Comparison of ENCODE assay signal across 8 cellular contexts in the genomic region with DNA sequence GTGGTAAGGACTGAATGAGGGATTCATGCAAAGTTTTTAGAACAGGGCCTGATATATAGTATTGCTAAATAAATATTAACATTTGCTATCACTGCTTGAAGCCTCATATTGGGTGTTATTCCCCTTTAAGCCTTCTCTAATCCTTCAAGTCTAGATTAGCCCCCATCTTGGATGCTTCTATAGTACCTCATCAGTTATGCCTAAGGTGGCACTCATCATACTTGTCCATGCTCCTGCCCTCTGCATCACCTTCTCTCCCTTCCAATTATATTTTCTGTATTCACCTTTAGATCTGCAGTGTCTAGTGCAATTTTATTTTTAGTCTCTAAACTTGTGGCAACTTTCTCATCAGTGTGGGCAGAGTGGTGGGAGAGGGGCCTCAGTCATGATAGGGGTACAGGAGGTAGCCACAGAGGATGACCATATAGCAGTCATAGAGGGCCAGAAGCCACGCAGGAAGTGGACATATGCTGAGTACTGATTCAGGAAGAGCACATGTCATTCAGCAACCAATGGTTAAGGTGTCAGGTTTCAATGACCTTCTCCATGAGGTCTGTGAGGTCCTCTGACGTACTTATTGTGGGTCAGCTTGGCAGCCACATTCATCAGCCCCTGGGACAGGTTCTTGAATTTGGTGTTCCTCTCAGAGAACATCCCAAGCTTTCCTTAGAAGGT. TPM values are rescaled to one million over a fixed set of nuclear protein-coding genes. Genes with fewer than 3 reads are reported as not detected.
DNase-seq lines count a peak whose midpoint lies in the region; ATAC-seq, FAIRE-seq and TF ChIP-seq lines count a peak whose summit lies in the region.

No MANE protein-coding gene starts in this region.

- peaks cover 9% of the 10 kb centered on the region for H3K4me1 Mint-ChIP-seq in glutamatergic neuron (ENCODE audit: low read depth, unreplicated experiment)

- H3K4me1 ChIP-seq in heart right ventricle (peaks cover 0 to 69% (median 24%) of the 10 kb centered on the region in 9 donors), GM12878 (ENCODE audit: control insufficient read depth, insufficient read depth, low read length) (peaks cover 25% of the 10 kb centered on the region), thoracic aorta (ENCODE audit: control insufficient read depth in 1 of 2, low read depth in 2 of 2) (peaks cover 11 to 53% of the 10 kb centered on the region in 2 donors)

- POLR2A ChIA-PET in GM12878 (lab: Charles Lee) = interaction anchor here (0.7 to 10.1 kb wide), 11 partner anchors 9 to 515 kb away, joined by 3 to 313 read pairs (median 7); partner anchors contain the start of genes BLNK and TCTN3

- no peaks in the 10 kb centered on the region for H4K20me1 ChIP-seq in GM12878 (ENCODE audit: control insufficient read depth, insufficient read depth)

- SMC1A ChIA-PET in GM12878 (lab: Charles Lee; ENCODE audit: uncharacterized antibody, unreplicated experiment) = interaction anchor here (0.6 to 12.3 kb wide), 9 partner anchors 9 to 106 kb away, joined by 3 to 547 read pairs (median 4); partner anchors contain the start of gene TCTN3

- no peaks in the 10 kb centered on the region for H3K9me3 ChIP-seq in heart right ventricle
- H3K9me3 ChIP-seq in GM12878 (replicated peaks; ENCODE audit: control insufficient read depth, insufficient read depth, low read length) = peaks cover under 1% of the 10 kb centered on the region; the same call in 2 of the 3 replicates
- H3K9me3 ChIP-seq in thoracic aorta = no peaks in the 10 kb centered on the region

- WGBS in heart right ventricle, 2 donors = 60 to 61% methylated on average over 2 of the region's 2 CpGs
- 3% methylated on average over 2 of the region's 2 CpGs for WGBS in GM12878 (ENCODE audit: insufficient coverage, insufficient replicate concordance, low lambda C conversion rate, missing lambda C conversion rate)

- H3K36me3 ChIP-seq in heart right ventricle (no peaks in the 10 kb centered on the region), GM12878 (ENCODE audit: control insufficient read depth in 2 of 2, insufficient read depth in 2 of 2, low read length in 1 of 2) (peaks cover 0 to 6% of the 10 kb centered on the region in 2 experiments; a peak in 2 of 4 replicates), thoracic aorta (no peaks in the 10 kb centered on the region)

- CTCF ChIA-PET in GM12878 (lab: Yijun Ruan, JAX) = interaction anchor here (0.8 to 9.9 kb wide), 8 partner anchors 26 to 114 kb away, joined by 3 to 187 read pairs (median 14); partner anchors contain the start of gene TCTN3

- H3K27ac Mint-ChIP-seq in glutamatergic neuron (ENCODE audit: unreplicated experiment) = no peak overlapping the region

- ATAC-seq in heart right ventricle (no peak), Right ventricle myocardium superior (ENCODE audit: poor library complexity) (no peak), HG03135 (IDR thresholded peaks at IDR 0.05; ENCODE audit: unreplicated experiment) (peak; percentile 38), GM12878 (peak; percentile 69), thoracic aorta (ENCODE audit: insufficient number of reproducible peaks, low FRiP score, low read depth) (no peak)

- no peak overlapping the region for H3K4me3 Mint-ChIP-seq in glutamatergic neuron (ENCODE audit: unreplicated experiment)

- DNase-seq in heart right ventricle = no peak
- DNase-seq in Right ventricle myocardium superior = no peak
- peak; percentile 92 for DNase-seq in GM12878 (ENCODE audit: low read depth, low spot score)
- no peak for DNase-seq in thoracic aorta (ENCODE audit: low spot score)
- no peak for DNase-seq in glutamatergic neuron
- DNase-seq in NCI-H1417 treated with DMSO at 0.1 percent for 48 hours (lab: John Stamatoyannopoulos, UW) = no peak
- no peak for DNase-seq in 8988T

- H3K9me3 Mint-ChIP-seq in glutamatergic neuron (ENCODE audit: unreplicated experiment) = peaks cover 3% of the 10 kb centered on the region

- H3K79me2 ChIP-seq in GM12878 (ENCODE audit: control insufficient read depth, insufficient read depth, low read length) = peaks cover 82% of the 10 kb centered on the region

- no peak overlapping the region for H2AFZ ChIP-seq in GM12878 (ENCODE audit: control insufficient read depth, low read depth, low read length)

- peak; percentile 75 to 98; a peak in 3 of 4 replicates for TF ChIP-seq EP300 in GM12878 (IDR thresholded peaks at IDR 0.05; ENCODE audit: borderline replicate concordance in 1 of 2, control insufficient read depth in 1 of 2, low read depth in 2 of 2, low read length in 2 of 2)

- in situ Hi-C loops in GM12878 (cut with MboI) = loop anchor here (10.0 kb wide), 1 partner anchor 464 kb away; the partner anchor contains the start of gene PDLIM1

- H3K27ac ChIP-seq in heart right ventricle (peak overlapping the region in 6 of 10 donors; percentile 11 to 93 (median 80)), GM12878 (ENCODE audit: control insufficient read depth, insufficient read depth) (peak overlapping the region; percentile 96), thoracic aorta (peak overlapping the region; percentile 28 to 37)

- RAD21 ChIA-PET in GM12878 (lab: Charles Lee; ENCODE audit: unreplicated experiment) = interaction anchor here (0.7 to 11.1 kb wide), 9 partner anchors 19 to 533 kb away, joined by 3 to 374 read pairs (median 74); partner anchors contain the start of gene TCTN3

- H3K4me3 ChIP-seq in heart right ventricle = peak overlapping the region in 2 of 10 donors; percentile 15 to 59
- H3K4me3 ChIP-seq in GM12878 = peak overlapping the region; percentile 70
- peak overlapping the region; percentile 43 for H3K4me3 ChIP-seq in thoracic aorta

- no peaks in the 10 kb centered on the region for H3K27me3 Mint-ChIP-seq in glutamatergic neuron (ENCODE audit: unreplicated experiment)

- FAIRE-seq in GM12878 (lab: Jason Lieb, UNC) = no peak

- intact Hi-C loops in heart right ventricle (cut with DNase I) (loop anchor here in 1 of 10 donors (5.0 kb wide), 1 partner anchor 34 kb away; no protein-coding TSS in a partner anchor), Right ventricle myocardium superior (cut with DNase I) (no loop called here), GM12878 (cut with micrococcal nuclease; ENCODE audit: unreplicated experiment) (loop anchor here (1.0 to 10.0 kb wide), 6 partner anchors 25 to 464 kb away; partner anchors contain the start of gene PDLIM1)

- peak overlapping the region; percentile 79 for H3K9ac ChIP-seq in GM12878 (ENCODE audit: control insufficient read depth, insufficient read depth, low read length)

- H3K36me3 Mint-ChIP-seq in glutamatergic neuron (ENCODE audit: unreplicated experiment) = no peaks in the 10 kb centered on the region

- H3K4me2 ChIP-seq in GM12878 (ENCODE audit: control insufficient read depth, insufficient read depth) = peak overlapping the region; percentile 90

- H3K27me3 ChIP-seq in heart right ventricle (peaks cover 0 to 3% (median 0%) of the 10 kb centered on the region in 7 donors), GM12878 (replicated peaks in 1 of 2; ENCODE audit: control insufficient read depth in 2 of 2, insufficient read depth in 2 of 2, low read length in 1 of 2) (no peaks in the 10 kb centered on the region), thoracic aorta (replicated peaks; ENCODE audit: insufficient read depth) (no peaks in the 10 kb centered on the region)

- no peak for TF ChIP-seq CTCF in heart right ventricle (IDR thresholded peaks at IDR 0.05)
- TF ChIP-seq CTCF in GM12878 (IDR thresholded peaks at IDR 0.05 in 2 of 3, conservative IDR thresholded peaks at IDR 0.05 in 1 of 3; ENCODE audit: control insufficient read depth in 2 of 3, extremely low read depth in 1 of 3, insufficient read depth in 1 of 3, low read depth in 3 of 3, low read length in 3 of 3) = no peak
- TF ChIP-seq CTCF in thoracic aorta (IDR thresholded peaks at IDR 0.05) = no peak
- TF ChIP-seq CTCF in glutamatergic neuron (IDR thresholded peaks at IDR 0.05; ENCODE audit: partially characterized antibody, unreplicated experiment) = no peak

- BruUV-seq in GM12878 (replicated peaks; lab: Mats Ljungman, UMichigan) = no TSS peak

- TF ChIP-seq RAD21 in GM12878 (IDR thresholded peaks at IDR 0.05; ENCODE audit: insufficient read depth, low read depth, low read length) = no peak

- peak; percentile 46; the same call in 1 of the 2 replicates for TF ChIP-seq POLR2A in GM12878 (IDR thresholded peaks at IDR 0.05; ENCODE audit: low read depth, low read length)

TF ChIP-seq in GM12878, 131 proteins besides CTCF, POLR2A, EP300 and RAD21 (continues in another document):
- TF ChIP-seq SUZ12 (IDR thresholded peaks at IDR 0.05; ENCODE audit: unreplicated experiment) (no peak), NR2F1 (conservative IDR thresholded peaks at IDR 0.05) (peak; percentile 89)

RNA-seq across cellular contexts. Expression of gene ENTPD1, which starts 2.5 kb away (rescaled TPM):
- 10 to 100 TPM in 3 of 10 donors, 1 to 10 TPM in 7; 5.1 to 13.0 (median 9.3) TPM for total RNA-seq in heart right ventricle
- 1 to 10 TPM; 4.2 to 4.9 TPM for polyA plus RNA-seq in heart right ventricle
- 6.0 TPM for total RNA-seq in Right ventricle myocardium superior
- 1,304 and 1,321 TPM in 2 replicates for total RNA-seq in GM12878 (2013; cell fraction: nucleolus; rRNA removed)
- 174 and 207 TPM in 2 replicates for total RNA-seq in GM12878 (2014; rRNA removed)
- total RNA-seq in GM12878 (2014; rRNA removed; fragmentation: Illumina TruSeq; extraction: Trizol) = 211 and 225 TPM in 2 replicates
- total RNA-seq in GM12878 (2021) = 191 and 192 TPM in 2 replicates
- 134 TPM for polyA plus RNA-seq in GM12878 (2011; ENCODE audit: low read depth)
- polyA plus RNA-seq in GM12878 (2011; rRNA removed) = 413 and 501 TPM in 2 replicates
- polyA plus RNA-seq in GM12878 (2011; cell fraction: cytosol; rRNA removed) = 240 and 247 TPM in 2 replicates
- polyA plus RNA-seq in GM12878 (2011; cell fraction: nucleus; rRNA removed) = 347 and 487 TPM in 2 replicates
- 141 and 153 TPM in 2 replicates for polyA plus RNA-seq in GM12878 (2012)
- polyA plus RNA-seq in GM12878 (2014; fragmentation: Illumina TruSeq; extraction: Trizol) = 267 and 329 TPM in 2 replicates
- 100 to 1,000 TPM; 110 to 113 TPM for polyA plus RNA-seq in GM12878 (2014; fragmentation: Nextera tagmentation; extraction: Ambion mirVana)
- polyA plus RNA-seq in GM12878 (2014; rRNA removed) = 126 and 147 TPM in 2 replicates
- 100 to 1,000 TPM; 129 to 137 TPM for polyA plus RNA-seq in GM12878 (2016; fragmentation: Nextera tagmentation; extraction: Ambion mirVana)
- 467 and 533 TPM in 2 replicates for polyA minus RNA-seq in GM12878 (2011; rRNA and poly(A)+ RNA removed)
- 132 and 154 TPM in 2 replicates for polyA minus RNA-seq in GM12878 (2011; cell fraction: cytosol; rRNA and poly(A)+ RNA removed)
- 363 and 434 TPM in 2 replicates for polyA minus RNA-seq in GM12878 (2011; cell fraction: nucleus; rRNA and poly(A)+ RNA removed)
- total RNA-seq in thoracic aorta = 10 to 100 TPM; 32.1 to 63.6 TPM
- total RNA-seq in glutamatergic neuron (ENCODE audit: unreplicated experiment) = not detected

Comparison
In these comparisons a context has a peak if more than half of its experiments do, and no peak if none do; other contexts are left out.
1. ATAC-seq: peak in HG03135 (single experiment) and GM12878 (single experiment); none in heart right ventricle (0 of 8), Right ventricle myocardium superior (single experiment) and thoracic aorta (single experiment).
2. H3K27ac ChIP-seq: peak in every context shown above with its lines; median percentile 96 in GM12878; 80 in heart right ventricle; 32 in thoracic aorta.